11 cellular contexts compared by ENCODE assay signal in genomic region chrX:149495573-149496071, GRCh38. TPM values are rescaled to one million over a fixed set of nuclear protein-coding genes. Genes with fewer than 3 reads are reported as not detected.
A peak's percentile ranks its signal among the peaks of the same experiment; 100 is the strongest.
DNase-seq lines count a peak whose midpoint lies in the region; ATAC-seq and TF ChIP-seq lines count a peak whose summit lies in the region.
"Had no signal": no experiment of that assay in that cellular context is flagged by ENCODE, and none has a peak within 500 bp of the region (broad histone marks: within the 10 kb centered on the region; RNA-seq: fewer than 3 reads in every experiment).

No MANE protein-coding gene starts in this region.

- peaks cover 47% of the 10 kb centered on the region for H3K4me1 ChIP-seq in ACC112 (ENCODE audit: control insufficient read depth, insufficient read depth, low read length, unreplicated experiment)

- H3K27ac ChIP-seq in ACC112 (ENCODE audit: low read depth, low read length), result peak overlapping the region; percentile 76
- H3K27ac ChIP-seq in brain microvascular endothelial cell, result peak overlapping the region; percentile 55

- H3K36me3 ChIP-seq in ACC112 (ENCODE audit: insufficient read depth, low read length), result peaks cover 13% of the 10 kb centered on the region; the same call in 1 of the 2 replicates
- peaks cover 18% of the 10 kb centered on the region for H3K36me3 ChIP-seq in brain microvascular endothelial cell (replicated peaks)

- H3K4me3 ChIP-seq in ACC112 (ENCODE audit: low read depth, low read length), result no peak overlapping the region; the same call in 1 of the 2 replicates
- no peak overlapping the region for H3K4me3 ChIP-seq in brain microvascular endothelial cell (ENCODE audit: low read depth, low read length)

- peak; percentile 56 for ATAC-seq in left colon

- intact Hi-C loops in left colon (cut with DNase I, micrococcal nuclease), result no loop called here

- H3K79me2 ChIP-seq in ACC112 (ENCODE audit: control insufficient read depth, insufficient read depth, low read length, unreplicated experiment), result no peaks in the 10 kb centered on the region

- no peak for TF ChIP-seq CTCF in brain microvascular endothelial cell (IDR thresholded peaks at IDR 0.05; ENCODE audit: low read depth, low read length, missing control alignments)

- DNase-seq in HK-2 (ENCODE audit: unreplicated experiment) (peak; percentile 64), brain microvascular endothelial cell (peak; percentile 77), left colon (no peak), NCI-H2081 (lab: John Stamatoyannopoulos, UW) (no peak), NCI-H446 (lab: John Stamatoyannopoulos, UW) (no peak)
- no peak for DNase-seq in effector CD8-positive, alpha-beta T cell (lab: John Stamatoyannopoulos, UW)
- DNase-seq in effector CD4-positive, alpha-beta T cell, result no peak
- DNase-seq: activated naive CD4-positive, alpha-beta T cell treated with anti-CD3 and anti-CD28 coated beads for 36 hours; NCI-H2171 treated with DMSO at 0.1 percent for 48 hours had no signal

- in situ Hi-C loops in brain microvascular endothelial cell (cut with HindIII; ENCODE audit: low pct_ligation_motif_present, low sequenced_read_pairs), result no loop called here

- no peak overlapping the region for H2AFZ ChIP-seq in ACC112 (ENCODE audit: low read length, unreplicated experiment)

- no peaks in the 10 kb centered on the region for H3K27me3 ChIP-seq in ACC112 (ENCODE audit: insufficient read depth, low read length)
- no peaks in the 10 kb centered on the region for H3K27me3 ChIP-seq in brain microvascular endothelial cell (replicated peaks)

RNA-seq across cellular contexts. Expression of gene IDS, which starts 9.5 kb away (rescaled TPM):
- total RNA-seq in left colon, result 10 to 100 TPM; 28.8 to 58.5 TPM

RNA-seq across cellular contexts. Expression of gene EOLA1, which starts 45.2 kb away (rescaled TPM):
- total RNA-seq in left colon, result 10 to 100 TPM; 37.2 to 37.8 TPM

RNA-seq across cellular contexts. Expression of gene HSFX3, which starts 54.1 kb away (rescaled TPM):
- not detected for total RNA-seq in left colon
- total RNA-seq: activated naive CD4-positive, alpha-beta T cell treated with anti-CD3 and anti-CD28 coated beads for 36 hours; subcutaneous adipose tissue had no signal

Comparison
In these comparisons a context has a peak if more than half of its experiments do, and no peak if none do; other contexts are left out.
1. DNase-seq: peak in HK-2 (single experiment) and brain microvascular endothelial cell (single experiment); none in left colon (0 of 2), NCI-H2081 (0 of 2), effector CD8-positive, alpha-beta T cell (single experiment), effector CD4-positive, alpha-beta T cell (single experiment) and NCI-H446 (0 of 2).